In the genomic region with DNA sequence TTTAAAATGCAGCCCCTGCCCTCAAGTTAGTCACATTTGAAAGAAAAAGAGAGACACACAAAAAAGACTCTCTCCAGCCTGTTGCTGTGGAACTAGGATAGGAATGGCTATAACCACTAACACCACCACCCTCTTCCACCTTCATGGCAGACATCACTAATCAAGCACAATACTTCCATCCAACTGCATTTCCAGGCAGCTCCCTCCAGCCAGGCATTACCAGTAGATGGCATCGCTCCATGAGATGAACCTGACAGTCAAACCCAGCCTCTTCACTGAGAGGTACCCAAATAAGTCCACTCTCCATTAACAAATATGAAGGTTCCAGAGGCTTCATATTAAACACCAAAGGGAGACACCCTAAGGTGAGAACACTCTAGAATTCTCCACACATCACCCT, we compare ENCODE assay signal across 11 cellular contexts. TPM values are rescaled to one million over a fixed set of nuclear protein-coding genes. Genes with fewer than 3 reads are reported as not detected.
DNase-seq lines count a peak whose midpoint lies in the region; ATAC-seq, FAIRE-seq and TF ChIP-seq lines count a peak whose summit lies in the region.
"Had no signal": no experiment of that assay in that cellular context is flagged by ENCODE, and none has a peak within 500 bp of the region (broad histone marks: within the 10 kb centered on the region; RNA-seq: fewer than 3 reads in every experiment).

No MANE protein-coding gene starts in this region.

- ATAC-seq in psoas muscle = no peak
- ATAC-seq: Panc1 had no signal

- CTCF ChIA-PET in MCF 10A (lab: Yijun Ruan, JAX) = interaction anchor here (0.7 to 1.3 kb wide), 4 partner anchors 84 to 656 kb away, joined by 3 to 5 read pairs (median 4); no protein-coding TSS in a partner anchor

- no peak overlapping the region for H2AFZ ChIP-seq in astrocyte (ENCODE audit: low read depth, low read length)
- no peak overlapping the region for H2AFZ ChIP-seq in osteoblast (ENCODE audit: low read length)

- H3K27ac Mint-ChIP-seq in MCF 10A (ENCODE audit: low read depth, unreplicated experiment) (no peak overlapping the region), astrocyte (ENCODE audit: unreplicated experiment) (no peak overlapping the region)
- H3K27ac Mint-ChIP-seq in activated T-helper 2 cell treated with anti-CD3 and anti-CD28 coated beads, Interferon-gamma antibody, Interleukin-2, Interleukin-4, amounts not matched to agents 10 μg/mL and 5 μg/mL and 100 μg/mL, durations not matched to agents 14 hours and 24 hours and 36 hours = no peak overlapping the region

- no peak overlapping the region for H3K9ac ChIP-seq in astrocyte (ENCODE audit: low read length)

- H3K36me3 ChIP-seq in breast epithelium (peaks cover 18% of the 10 kb centered on the region), astrocyte (ENCODE audit: insufficient read depth, low read length) (no peaks in the 10 kb centered on the region), osteoblast (ENCODE audit: insufficient read depth, low read length) (peaks cover 6% of the 10 kb centered on the region), psoas muscle (ENCODE audit: insufficient read depth in 1 of 2, low read depth in 1 of 2) (peaks cover 0 to 96% of the 10 kb centered on the region in 2 donors)

- no peak overlapping the region for H3K4me2 ChIP-seq in astrocyte (ENCODE audit: low read length)
- no peak overlapping the region for H3K4me2 ChIP-seq in osteoblast (ENCODE audit: insufficient read depth, low read length)

- no peaks in the 10 kb centered on the region for H3K9me3 ChIP-seq in breast epithelium
- no peaks in the 10 kb centered on the region for H3K9me3 ChIP-seq in astrocyte (ENCODE audit: insufficient read depth, low read depth, low read length)
- H3K9me3 ChIP-seq in osteoblast (ENCODE audit: low read depth, low read length) = no peaks in the 10 kb centered on the region
- no peaks in the 10 kb centered on the region for H3K9me3 ChIP-seq in psoas muscle

- no peak for FAIRE-seq in astrocyte (lab: Jason Lieb, UNC)
- FAIRE-seq: endothelial cell of umbilical vein had no signal

- peaks cover 42% of the 10 kb centered on the region for H3K36me3 Mint-ChIP-seq in MCF 10A (ENCODE audit: insufficient read depth, unreplicated experiment)
- peaks cover 8% of the 10 kb centered on the region for H3K36me3 Mint-ChIP-seq in astrocyte (ENCODE audit: low read depth, unreplicated experiment)
- H3K36me3 Mint-ChIP-seq in activated T-helper 2 cell treated with anti-CD3 and anti-CD28 coated beads, Interferon-gamma antibody, Interleukin-2, Interleukin-4, amounts not matched to agents 10 μg/mL and 5 μg/mL and 100 μg/mL, durations not matched to agents 14 hours and 24 hours and 36 hours (ENCODE audit: low read depth) = peaks cover 31% of the 10 kb centered on the region

- TF ChIP-seq CTCF in MCF 10A (IDR thresholded peaks at IDR 0.05; ENCODE audit: unreplicated experiment) = peak; percentile 18
- no peak for TF ChIP-seq CTCF in breast epithelium (IDR thresholded peaks at IDR 0.05)
- peak; percentile 10 for TF ChIP-seq CTCF in astrocyte (IDR thresholded peaks at IDR 0.05; ENCODE audit: insufficient read depth, low read depth, low read length)
- no peak for TF ChIP-seq CTCF in osteoblast (IDR thresholded peaks at IDR 0.05; ENCODE audit: extremely low read depth, low read depth, low read length)
- no peak for TF ChIP-seq CTCF in psoas muscle (IDR thresholded peaks at IDR 0.05)

- no peak overlapping the region for H3K4me3 ChIP-seq in breast epithelium
- no peak overlapping the region for H3K4me3 ChIP-seq in astrocyte (ENCODE audit: insufficient read depth, low read depth, low read length)
- H3K4me3 ChIP-seq in osteoblast (ENCODE audit: insufficient read depth, low read length) = no peak overlapping the region
- no peak overlapping the region for H3K4me3 ChIP-seq in psoas muscle

- H3K4me1 Mint-ChIP-seq in MCF 10A (ENCODE audit: insufficient read depth, unreplicated experiment) = peaks cover 5% of the 10 kb centered on the region
- H3K4me1 Mint-ChIP-seq in astrocyte (ENCODE audit: low read depth, unreplicated experiment) = peaks cover 10% of the 10 kb centered on the region
- H3K4me1 Mint-ChIP-seq in activated T-helper 2 cell treated with anti-CD3 and anti-CD28 coated beads, Interferon-gamma antibody, Interleukin-2, Interleukin-4, amounts not matched to agents 10 μg/mL and 5 μg/mL and 100 μg/mL, durations not matched to agents 14 hours and 24 hours and 36 hours (ENCODE audit: low read depth) = peaks cover 2% of the 10 kb centered on the region

- BruUV-seq in MCF 10A (replicated peaks; lab: Mats Ljungman, UMichigan) = no TSS peak

- H3K79me2 ChIP-seq in astrocyte (ENCODE audit: insufficient read depth, low read length) (no peaks in the 10 kb centered on the region), osteoblast (ENCODE audit: insufficient read depth, low read length) (no peaks in the 10 kb centered on the region)

- H3K27ac ChIP-seq in breast epithelium = no peak overlapping the region
- no peak overlapping the region for H3K27ac ChIP-seq in astrocyte (ENCODE audit: low read depth, low read length)
- no peak overlapping the region for H3K27ac ChIP-seq in osteoblast (ENCODE audit: low read depth, low read length)
- no peak overlapping the region for H3K27ac ChIP-seq in psoas muscle

- H4K20me1 ChIP-seq in astrocyte (ENCODE audit: insufficient read depth, low read length) (no peaks in the 10 kb centered on the region), osteoblast (ENCODE audit: insufficient read depth, low read length) (no peaks in the 10 kb centered on the region)

- DNase-seq in MCF 10A (ENCODE audit: unreplicated experiment) (peak; percentile 30), breast epithelium (ENCODE audit: low spot score in 2 of 2) (no peak), LHCN-M2 (ENCODE audit: low read depth) (peak; percentile 19), astrocyte (ENCODE audit: low read depth) (no peak), osteoblast (ENCODE audit: insufficient read length, low spot score, missing footprints) (peak; percentile 26), psoas muscle (no peak), GM03348 (ENCODE audit: low spot score) (no peak)
- no peak for DNase-seq in activated T-helper 2 cell treated with anti-CD3 and anti-CD28 coated beads, Interferon-gamma antibody, Interleukin-2, Interleukin-4, amounts not matched to agents 10 μg/mL and 5 μg/mL and 100 μg/mL, durations not matched to agents 14 hours and 24 hours and 36 hours (ENCODE audit: low spot score)
- DNase-seq: activated CD4-positive, CD25-positive, alpha-beta regulatory T cell had no signal

- no peaks in the 10 kb centered on the region for H3K9me3 Mint-ChIP-seq in MCF 10A (ENCODE audit: unreplicated experiment)
- no peaks in the 10 kb centered on the region for H3K9me3 Mint-ChIP-seq in astrocyte (ENCODE audit: unreplicated experiment)
- no peaks in the 10 kb centered on the region for H3K9me3 Mint-ChIP-seq in activated T-helper 2 cell treated with anti-CD3 and anti-CD28 coated beads, Interferon-gamma antibody, Interleukin-2, Interleukin-4, amounts not matched to agents 10 μg/mL and 5 μg/mL and 100 μg/mL, durations not matched to agents 14 hours and 24 hours and 36 hours

- no peaks in the 10 kb centered on the region for H3K27me3 Mint-ChIP-seq in MCF 10A (ENCODE audit: insufficient read depth, unreplicated experiment)
- H3K27me3 Mint-ChIP-seq in astrocyte (ENCODE audit: low read depth, unreplicated experiment) = no peaks in the 10 kb centered on the region
- no peaks in the 10 kb centered on the region for H3K27me3 Mint-ChIP-seq in activated T-helper 2 cell treated with anti-CD3 and anti-CD28 coated beads, Interferon-gamma antibody, Interleukin-2, Interleukin-4, amounts not matched to agents 10 μg/mL and 5 μg/mL and 100 μg/mL, durations not matched to agents 14 hours and 24 hours and 36 hours (ENCODE audit: low read depth)

- intact Hi-C loops in MCF 10A (cut with micrococcal nuclease) = no loop called here
- intact Hi-C loops in breast epithelium (cut with DNase I; ENCODE audit: low total_unique reads) = no loop called here
- intact Hi-C loops in psoas muscle (cut with DNase I) = loop anchor here (5.0 kb wide), 2 partner anchors 117 to 602 kb away; no protein-coding TSS in a partner anchor
- intact Hi-C loops in activated T-helper 2 cell treated with anti-CD3 and anti-CD28 coated beads, Interferon-gamma antibody, Interleukin-2, Interleukin-4, amounts not matched to agents 10 μg/mL and 5 μg/mL and 100 μg/mL, durations not matched to agents 14 hours and 24 hours and 36 hours (cut with micrococcal nuclease) = no loop called here

- H3K27me3 ChIP-seq in breast epithelium (no peaks in the 10 kb centered on the region), astrocyte (ENCODE audit: insufficient read depth, low read length) (no peaks in the 10 kb centered on the region), osteoblast (ENCODE audit: insufficient read depth, low read length) (no peaks in the 10 kb centered on the region), psoas muscle (ENCODE audit: insufficient read depth in 3 of 3, low read length in 2 of 3) (no peaks in the 10 kb centered on the region)

- no peak for TF ChIP-seq POLR2A in breast epithelium (IDR thresholded peaks at IDR 0.05)

- POLR2A ChIA-PET in MCF 10A (lab: Yijun Ruan, JAX) = interaction anchor here (1.1 to 1.4 kb wide), 2 partner anchors 11 to 19 kb away, joined by 3 to 5 read pairs; no protein-coding TSS in a partner anchor

- no peak overlapping the region for H3K4me3 Mint-ChIP-seq in MCF 10A (ENCODE audit: unreplicated experiment)
- no peak overlapping the region for H3K4me3 Mint-ChIP-seq in astrocyte (ENCODE audit: unreplicated experiment)
- H3K4me3 Mint-ChIP-seq in activated T-helper 2 cell treated with anti-CD3 and anti-CD28 coated beads, Interferon-gamma antibody, Interleukin-2, Interleukin-4, amounts not matched to agents 10 μg/mL and 5 μg/mL and 100 μg/mL, durations not matched to agents 14 hours and 24 hours and 36 hours (ENCODE audit: low read depth) = no peak overlapping the region

- H3K4me1 ChIP-seq in breast epithelium (no peaks in the 10 kb centered on the region), astrocyte (ENCODE audit: insufficient read depth, low read length) (peaks cover 3% of the 10 kb centered on the region), osteoblast (ENCODE audit: insufficient read depth, low read length) (no peaks in the 10 kb centered on the region), psoas muscle (peaks cover 4% of the 10 kb centered on the region)

- 95 to 100% (median 100%) methylated on average over 1 of the region's 1 CpG for WGBS in psoas muscle, 3 donors

RNA-seq across cellular contexts. Expression of gene SLC8B1, which starts 24.4 kb away (rescaled TPM):
- total RNA-seq in MCF 10A (2022) = 15.7 and 19.6 TPM in 2 replicates
- 10 to 100 TPM; 32.6 to 36.1 (median 35.4) TPM for total RNA-seq in breast epithelium
- 5.7 and 8.6 TPM in 2 replicates for total RNA-seq in LHCN-M2 (2014; rRNA removed)
- polyA plus RNA-seq in LHCN-M2 (2012) = 7.1 TPM
- 8.6 and 8.7 TPM in 2 replicates for total RNA-seq in astrocyte
- total RNA-seq in osteoblast = 16.5 and 19.5 TPM in 2 replicates
- 10 to 100 TPM in 1 of 4 donors, 1 to 10 TPM in 3; 7.6 to 10.3 (median 9.5) TPM for total RNA-seq in psoas muscle
- 1 to 10 TPM; 5.7 to 9.6 (median 5.7) TPM for polyA plus RNA-seq in psoas muscle
- total RNA-seq in activated T-helper 2 cell treated with anti-CD3 and anti-CD28 coated beads, Interferon-gamma antibody, Interleukin-2, Interleukin-4, amounts not matched to agents 10 μg/mL and 5 μg/mL and 100 μg/mL, durations not matched to agents 14 hours and 24 hours and 36 hours = 20.8 and 23.5 TPM in 2 replicates

RNA-seq across cellular contexts. Expression of gene PLBD2, which starts 47.9 kb away (rescaled TPM):
- total RNA-seq in MCF 10A (2022) (18.1 and 24.0 TPM in 2 replicates), breast epithelium (10 to 100 TPM; 15.4 to 59.8 (median 26.9) TPM), LHCN-M2 (2014; rRNA removed) (21.7 and 32.0 TPM in 2 replicates), astrocyte (52.2 and 59.0 TPM in 2 replicates), osteoblast (64.8 and 69.1 TPM in 2 replicates), psoas muscle (10 to 100 TPM; 15.7 to 21.4 (median 20.1) TPM)
- polyA plus RNA-seq in LHCN-M2 (2012) = 37.1 TPM
- 10 to 100 TPM in 1 of 3 donors, 1 to 10 TPM in 2; 5.2 to 14.0 (median 8.3) TPM for polyA plus RNA-seq in psoas muscle
- 16.2 and 18.6 TPM in 2 replicates for total RNA-seq in activated T-helper 2 cell treated with anti-CD3 and anti-CD28 coated beads, Interferon-gamma antibody, Interleukin-2, Interleukin-4, amounts not matched to agents 10 μg/mL and 5 μg/mL and 100 μg/mL, durations not matched to agents 14 hours and 24 hours and 36 hours

Comparison
In these comparisons a context has a peak if more than half of its experiments do, and no peak if none do; other contexts are left out.
1. DNase-seq: peak in MCF 10A (single experiment), LHCN-M2 (single experiment) and osteoblast (single experiment); none in breast epithelium (0 of 2), astrocyte (single experiment), psoas muscle (0 of 2), GM03348 (single experiment) and activated T-helper 2 cell treated with anti-CD3 and anti-CD28 coated beads, Interferon-gamma antibody, Interleukin-2, Interleukin-4, amounts not matched to agents 10 μg/mL and 5 μg/mL and 100 μg/mL, durations not matched to agents 14 hours and 24 hours and 36 hours (single experiment).
2. CTCF ChIP-seq: peak in MCF 10A (single experiment) and astrocyte (single experiment); none in breast epithelium (0 of 3), osteoblast (single experiment) and psoas muscle (single experiment).
3. intact Hi-C loops: an anchor here in psoas muscle (5.0 kb wide); none called in MCF 10A, breast epithelium and activated T-helper 2 cell treated with anti-CD3 and anti-CD28 coated beads, Interferon-gamma antibody, Interleukin-2, Interleukin-4, amounts not matched to agents 10 μg/mL and 5 μg/mL and 100 μg/mL, durations not matched to agents 14 hours and 24 hours and 36 hours.